Comparison of ENCODE assay signal across 9 cellular contexts in the genomic region with DNA sequence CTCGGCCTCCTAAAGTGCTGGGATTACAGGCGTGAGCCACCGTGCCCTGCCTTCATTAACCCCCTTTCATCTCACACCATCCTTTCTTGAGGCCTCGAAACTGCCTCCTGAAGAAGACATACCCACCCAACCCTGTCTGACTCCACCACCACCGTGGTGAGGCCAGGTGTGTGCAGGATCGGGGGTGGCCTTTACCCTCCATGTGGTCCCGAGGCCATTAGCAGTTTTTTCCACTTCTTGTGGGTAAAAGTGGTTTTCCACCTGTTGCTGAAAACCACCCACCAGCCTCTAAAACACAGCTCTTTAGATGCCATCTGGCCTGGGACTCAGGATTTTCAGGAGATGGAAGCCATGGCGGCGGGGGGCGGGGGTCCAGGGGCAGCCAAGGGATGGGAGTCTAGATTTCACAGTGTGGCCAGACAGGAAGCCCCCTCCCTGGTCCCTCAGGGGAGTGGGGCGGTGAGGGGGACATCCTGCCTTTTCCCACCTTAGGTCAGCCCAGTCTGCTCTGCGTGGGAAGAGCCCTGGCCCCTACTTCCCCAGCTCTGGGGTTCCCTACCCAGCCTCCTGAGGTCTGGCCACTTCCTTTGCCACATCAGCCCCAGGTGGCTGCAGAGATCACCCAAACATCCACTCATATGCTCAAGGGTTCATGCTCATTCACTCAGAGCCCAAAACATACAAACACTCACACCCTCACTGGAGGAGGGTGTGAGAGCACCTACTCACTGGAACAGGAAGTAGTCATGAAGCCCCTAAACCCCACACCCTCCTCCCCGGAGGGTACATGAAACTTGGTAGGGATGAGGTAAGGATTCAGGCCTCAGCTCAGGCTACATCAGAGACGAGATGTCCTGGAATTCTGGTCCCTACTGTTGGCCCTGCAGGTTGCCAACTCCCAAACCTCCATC. TPM values are rescaled to one million over a fixed set of nuclear protein-coding genes. Genes with fewer than 3 reads are reported as not detected.
DNase-seq lines count a peak whose midpoint lies in the region; ATAC-seq, FAIRE-seq and TF ChIP-seq lines count a peak whose summit lies in the region.
"Had no signal": no experiment of that assay in that cellular context is flagged by ENCODE, and none has a peak within 500 bp of the region (broad histone marks: within the 10 kb centered on the region; RNA-seq: fewer than 3 reads in every experiment).

No MANE protein-coding gene starts in this region.

- H3K9ac ChIP-seq in mammary epithelial cell (ENCODE audit: insufficient read depth, low read length): no peak overlapping the region
- no peak overlapping the region for H3K9ac ChIP-seq in trophoblast cell (ENCODE audit: low read length)

- intact Hi-C loops in psoas muscle (cut with DNase I) (no loop called here), mammary epithelial cell (cut with micrococcal nuclease) (no loop called here)

- H2AK5ac ChIP-seq in trophoblast cell (ENCODE audit: low read length): no peak overlapping the region

- no peak overlapping the region for H4K12ac ChIP-seq in trophoblast cell (ENCODE audit: low read depth, low read length)

- CTCF ChIA-PET in mammary epithelial cell (lab: Charles Lee; ENCODE audit: low non-redundant PET): interaction anchor here (0.6 kb wide), 1 partner anchor 12 kb away, joined by 14 read pairs; no protein-coding TSS in a partner anchor

- H3K9me3 ChIP-seq in psoas muscle (no peaks in the 10 kb centered on the region), mammary epithelial cell (replicated peaks; ENCODE audit: insufficient read depth, low read length) (no peaks in the 10 kb centered on the region), trophoblast cell (ENCODE audit: insufficient read depth, low read depth, low read length) (no peaks in the 10 kb centered on the region)

- no peak overlapping the region for H2BK12ac ChIP-seq in trophoblast cell (ENCODE audit: low read length)

- H3K27ac ChIP-seq in psoas muscle (peak overlapping the region; percentile 50), mammary epithelial cell (ENCODE audit: insufficient read depth, low read depth, low read length) (no peak overlapping the region), trophoblast cell (ENCODE audit: low read depth, low read length) (no peak overlapping the region)

- no peaks in the 10 kb centered on the region for H4K20me1 ChIP-seq in mammary epithelial cell (ENCODE audit: insufficient read depth, low read length)

- TF ChIP-seq CTCF in psoas muscle (IDR thresholded peaks at IDR 0.05) (no peak), mammary epithelial cell (conservative IDR thresholded peaks at IDR 0.05 in 1 of 2, IDR thresholded peaks at IDR 0.05 in 1 of 2; ENCODE audit: extremely low read depth in 1 of 2, insufficient read depth in 1 of 2, low read depth in 1 of 2, low read length in 2 of 2) (no peak)

- H4K91ac ChIP-seq in trophoblast cell (ENCODE audit: low read depth, low read length): no peak overlapping the region

- dilution Hi-C loops in mammary epithelial cell (cut with HindIII; ENCODE audit: low sequenced_read_pairs): no loop called here

- peaks cover 0 to 15% (median 7%) of the 10 kb centered on the region in 3 donors for H3K27me3 ChIP-seq in psoas muscle (ENCODE audit: insufficient read depth in 3 of 3, low read length in 2 of 3)
- no peaks in the 10 kb centered on the region for H3K27me3 ChIP-seq in mammary epithelial cell (ENCODE audit: insufficient read depth, low read length)
- peaks cover 28% of the 10 kb centered on the region for H3K27me3 ChIP-seq in trophoblast cell (ENCODE audit: insufficient read depth, low read length)

- H3K4me3 ChIP-seq in psoas muscle (no peak overlapping the region), mammary epithelial cell (replicated peaks in 1 of 3; ENCODE audit: insufficient read depth in 1 of 3, low read depth in 2 of 3, low read length in 3 of 3) (no peak overlapping the region), trophoblast cell (ENCODE audit: low read depth, low read length) (no peak overlapping the region)

- no peak overlapping the region for H3K18ac ChIP-seq in trophoblast cell (ENCODE audit: low read length)

- H2BK5ac ChIP-seq in trophoblast cell (ENCODE audit: low read depth, low read length, poor library complexity): no peak overlapping the region

- no peak overlapping the region for H2BK120ac ChIP-seq in trophoblast cell (ENCODE audit: insufficient read depth, low read length, poor library complexity)

- peaks cover 8% of the 10 kb centered on the region for H3K4me1 ChIP-seq in psoas muscle
- H3K4me1 ChIP-seq in mammary epithelial cell (ENCODE audit: insufficient read depth, low read length): peaks cover 20% of the 10 kb centered on the region
- peaks cover 4 to 7% of the 10 kb centered on the region in 2 experiments for H3K4me1 ChIP-seq in trophoblast cell (ENCODE audit: control insufficient read depth in 1 of 2, insufficient read depth in 2 of 2, low read length in 2 of 2)

- BruUV-seq in mammary epithelial cell (replicated peaks; lab: Mats Ljungman, UMichigan): no TSS peak

- H3K4me2 ChIP-seq in mammary epithelial cell (ENCODE audit: insufficient read depth, low read depth, low read length) (no peak overlapping the region), trophoblast cell (ENCODE audit: low read length) (no peak overlapping the region)

- H3K36me3 ChIP-seq in psoas muscle (ENCODE audit: insufficient read depth in 1 of 2, low read depth in 1 of 2) (no peaks in the 10 kb centered on the region), mammary epithelial cell (ENCODE audit: insufficient read depth, low read length) (no peaks in the 10 kb centered on the region), trophoblast cell (ENCODE audit: control insufficient read depth in 1 of 2, insufficient read depth in 2 of 2, low read length in 2 of 2) (no peaks in the 10 kb centered on the region)

- ATAC-seq in HG03521 (IDR thresholded peaks at IDR 0.05; ENCODE audit: unreplicated experiment) (peak; percentile 30), psoas muscle (no peak)

- DNase-seq in GM19239 (ENCODE audit: insufficient read length, low spot score) (peak; percentile 72), psoas muscle (no peak), HTR-8/SVneo (ENCODE audit: insufficient read length, low spot score) (no peak), mammary epithelial cell (no peak), trophoblast cell (no peak), RKO (ENCODE audit: low spot score) (no peak)
- peak; percentile 59 for DNase-seq in activated naive CD4-positive, alpha-beta T cell treated with anti-CD3 and anti-CD28 coated beads, Interleukin-2, amount 50 U/mL, for 16 hours

- no peak overlapping the region for H4K8ac ChIP-seq in trophoblast cell (ENCODE audit: low read depth, low read length)

- no peak overlapping the region for H3K4ac ChIP-seq in trophoblast cell (ENCODE audit: low read depth, low read length)

- 67 to 78% (median 77%) methylated on average over 14 of the region's 14 CpGs for WGBS in psoas muscle, 3 donors
- 88% methylated on average over 13 of the region's 14 CpGs for WGBS in mammary epithelial cell (ENCODE audit: low coverage, missing lambda C conversion rate)
- no CpG with 5 or more reads among the region's 14 CpGs for WGBS in trophoblast cell (ENCODE audit: extremely low coverage, insufficient coverage, insufficient read length)

- no peak overlapping the region for H3K23ac ChIP-seq in trophoblast cell (ENCODE audit: low read length)

- H3K79me1 ChIP-seq in trophoblast cell (ENCODE audit: low read length): peaks cover 4% of the 10 kb centered on the region

- no peak overlapping the region for H2AFZ ChIP-seq in mammary epithelial cell (ENCODE audit: low read depth, low read length)
- H2AFZ ChIP-seq in trophoblast cell (ENCODE audit: insufficient read depth, low read length, poor library complexity): no peak overlapping the region

- peak; percentile 100 for FAIRE-seq in GM19239 (lab: Jason Lieb, UNC)
- no peak for FAIRE-seq in HTR-8/SVneo (lab: Jason Lieb, UNC)
- FAIRE-seq: keratinocyte had no signal

- in situ Hi-C loops in mammary epithelial cell (cut with MboI; ENCODE audit: low sequenced_read_pairs in 2 of 2): no loop called here

- H3K14ac ChIP-seq in trophoblast cell (ENCODE audit: low read length): no peak overlapping the region

- H3K79me2 ChIP-seq in mammary epithelial cell (ENCODE audit: insufficient read depth, low read length) (no peaks in the 10 kb centered on the region), trophoblast cell (ENCODE audit: control insufficient read depth, insufficient read depth, low read length, poor library complexity) (no peaks in the 10 kb centered on the region)

RNA-seq across cellular contexts. Expression of a gene that starts 2.3 kb away (rescaled TPM):
- total RNA-seq in psoas muscle: 1 to 10 TPM; 1.3 to 3.5 (median 3.1) TPM
- 1 to 10 TPM; 1.7 to 3.8 (median 2.0) TPM for polyA plus RNA-seq in psoas muscle
- under 1 TPM; 0.50 to 0.56 TPM for total RNA-seq in mammary epithelial cell
- 0.06 TPM for polyA plus RNA-seq in mammary epithelial cell
- not detected for polyA minus RNA-seq in mammary epithelial cell
- polyA plus RNA-seq in trophoblast cell (2013): 0.04 TPM in 1 of 2 replicates, not detected in the other

RNA-seq across cellular contexts. Expression of a gene that starts 28.7 kb away (rescaled TPM):
- total RNA-seq in psoas muscle: 10 to 100 TPM; 35.9 to 65.2 (median 59.0) TPM
- polyA plus RNA-seq in psoas muscle: 10 to 100 TPM in 1 of 3 donors, 1 to 10 TPM in 2; 6.4 to 19.8 (median 9.7) TPM
- total RNA-seq in mammary epithelial cell: 10 to 100 TPM; 35.3 to 51.8 TPM
- 8.0 TPM for polyA plus RNA-seq in mammary epithelial cell
- 21.4 TPM for polyA minus RNA-seq in mammary epithelial cell
- polyA plus RNA-seq in trophoblast cell (2013): 37.4 and 37.5 TPM in 2 replicates

RNA-seq across cellular contexts. Expression of a gene that starts 39.4 kb away (rescaled TPM):
- total RNA-seq in psoas muscle: 10 to 100 TPM in 3 of 4 donors, 1 to 10 TPM in 1; 7.8 to 25.8 (median 15.3) TPM
- 10 to 100 TPM; 13.9 to 20.9 (median 18.8) TPM for polyA plus RNA-seq in psoas muscle
- 10 to 100 TPM in 1 of 2 donors, 1 to 10 TPM in 1; 6.5 to 14.7 TPM for total RNA-seq in mammary epithelial cell
- 3.4 TPM for polyA plus RNA-seq in mammary epithelial cell
- polyA minus RNA-seq in mammary epithelial cell: not detected
- polyA plus RNA-seq in trophoblast cell (2013): 107 and 108 TPM in 2 replicates

Comparison
In these comparisons a context has a peak if more than half of its experiments do, and no peak if none do; other contexts are left out.
1. DNase-seq: peak in GM19239 (single experiment) and activated naive CD4-positive, alpha-beta T cell treated with anti-CD3 and anti-CD28 coated beads, Interleukin-2, amount 50 U/mL, for 16 hours (single experiment); none in psoas muscle (0 of 2), HTR-8/SVneo (single experiment), mammary epithelial cell (single experiment), trophoblast cell (0 of 2) and RKO (single experiment).